ENCODE assay signal across 9 cellular contexts in genomic region chr2:148658807-148659722, GRCh38. TPM values are rescaled to one million over a fixed set of nuclear protein-coding genes. Genes with fewer than 3 reads are reported as not detected.
DNase-seq lines count a peak whose midpoint lies in the region; ATAC-seq, FAIRE-seq and TF ChIP-seq lines count a peak whose summit lies in the region.
"Had no signal": no experiment of that assay in that cellular context is flagged by ENCODE, and none has a peak within 500 bp of the region (broad histone marks: within the 10 kb centered on the region; RNA-seq: fewer than 3 reads in every experiment).

No MANE protein-coding gene starts in this region.

- CTCF ChIA-PET in K562 (lab: Yijun Ruan, JAX; ENCODE audit: low intra/inter-chr PET ratio), result no interaction called here

- H3K9ac ChIP-seq in K562 (ENCODE audit: insufficient read depth in 1 of 2, low read depth in 2 of 2, low read length in 2 of 2), result no peak overlapping the region

- BruUV-seq in K562 (replicated peaks; lab: Mats Ljungman, UMichigan), result no TSS peak

- H3K27me3 Mint-ChIP-seq in IgD-negative memory B cell (no peaks in the 10 kb centered on the region), chondrocyte (ENCODE audit: low read depth) (no peaks in the 10 kb centered on the region)
- no peaks in the 10 kb centered on the region for H3K27me3 Mint-ChIP-seq in stimulated activated naive CD8-positive, alpha-beta T cell treated with anti-CD3 and anti-CD28 coated beads, Interleukin-15, amount 100 ng/mL, for 72 hours

- no peak for FAIRE-seq in K562 (lab: Jason Lieb, UNC)

- H3K9me1 ChIP-seq in K562 (ENCODE audit: control insufficient read depth, insufficient read depth, low read length), result peaks cover 8% of the 10 kb centered on the region

- TF ChIP-seq POLR2A in K562 (conservative IDR thresholded peaks at IDR 0.05), result no peak

- no peaks in the 10 kb centered on the region for H3K36me3 ChIP-seq in K562 (ENCODE audit: control insufficient read depth, insufficient read depth, low read length)

- intact Hi-C loops in K562 (cut with micrococcal nuclease), result no loop called here

- H3K4me1 Mint-ChIP-seq in IgD-negative memory B cell, result peaks cover 45 to 58% (median 53%) of the 10 kb centered on the region in 3 donors
- peaks cover 67% of the 10 kb centered on the region for H3K4me1 Mint-ChIP-seq in stimulated activated naive CD8-positive, alpha-beta T cell treated with anti-CD3 and anti-CD28 coated beads, Interleukin-15, amount 100 ng/mL, for 72 hours
- H3K4me1 Mint-ChIP-seq in chondrocyte (ENCODE audit: low read depth), result peaks cover 41% of the 10 kb centered on the region

- TF ChIP-seq CTCF in K562 (IDR thresholded peaks at IDR 0.05 in 2 of 3, conservative IDR thresholded peaks at IDR 0.05 in 1 of 3; ENCODE audit: insufficient read depth in 2 of 3, low read depth in 1 of 3, low read length in 3 of 3) (no peak), chondrocyte (IDR thresholded peaks at IDR 0.05) (no peak)

- in situ Hi-C loops in K562 (cut with MboI), result loop anchor here (25.0 kb wide), 1 partner anchor 903 kb away; no protein-coding TSS in a partner anchor

- peak; percentile 96 for ATAC-seq in GM18498 (IDR thresholded peaks at IDR 0.05; ENCODE audit: unreplicated experiment)
- ATAC-seq in GM21723 (IDR thresholded peaks at IDR 0.05; ENCODE audit: unreplicated experiment), result peak; percentile 96
- ATAC-seq in K562, result 0 out of 3 replicates have a peak, but pooled peaks have one; percentile 17
- peak; percentile 94 for ATAC-seq in stimulated activated naive CD8-positive, alpha-beta T cell treated with anti-CD3 and anti-CD28 coated beads, Interleukin-15, amount 100 ng/mL, for 72 hours

- no peaks in the 10 kb centered on the region for H3K9me3 ChIP-seq in K562 (replicated peaks; ENCODE audit: control insufficient read depth, insufficient read depth, low read depth, low read length)

- no peak overlapping the region for H3K4me2 ChIP-seq in K562 (ENCODE audit: insufficient read depth, low read length)

- no peak for TF ChIP-seq EP300 in K562 (IDR thresholded peaks at IDR 0.05; ENCODE audit: low read length)

- H3K36me3 Mint-ChIP-seq in IgD-negative memory B cell (no peaks in the 10 kb centered on the region), chondrocyte (ENCODE audit: low read depth) (no peaks in the 10 kb centered on the region)

- WGBS in K562 (ENCODE audit: insufficient coverage, low coverage, missing lambda C conversion rate), result 21% methylated on average over 2 of the region's 2 CpGs

- POLR2A ChIA-PET in K562 (lab: Yijun Ruan, JAX), result interaction anchor here (0.9 to 3.0 kb wide), 3 partner anchors 12 to 78 kb away, joined by 3 to 16 read pairs (median 3); no protein-coding TSS in a partner anchor

- DNase-seq in K562 (ENCODE audit: extremely low read depth in 1 of 4, low spot score in 3 of 4) (no peak), DMS114 treated with DMSO at 0.1 percent for 48 hours (lab: John Stamatoyannopoulos, UW; ENCODE audit: unreplicated experiment) (no peak), chondrocyte (ENCODE audit: low spot score) (no peak), cortex of kidney (lab: John Stamatoyannopoulos, UW) (no peak)
- no peak for DNase-seq in stimulated activated naive CD8-positive, alpha-beta T cell treated with anti-CD3 and anti-CD28 coated beads, Interleukin-15, amount 100 ng/mL, for 72 hours

- H3K4me3 Mint-ChIP-seq in IgD-negative memory B cell (peak overlapping the region in 2 of 4 donors; percentile 65 to 73), chondrocyte (ENCODE audit: unreplicated experiment) (no peak overlapping the region)
- peak overlapping the region; percentile 56 to 57 for H3K4me3 Mint-ChIP-seq in stimulated activated naive CD8-positive, alpha-beta T cell treated with anti-CD3 and anti-CD28 coated beads, Interleukin-15, amount 100 ng/mL, for 72 hours

- no peak overlapping the region for H2AFZ ChIP-seq in K562 (ENCODE audit: low read depth, low read length)

- no peak for TF ChIP-seq RAD21 in K562 (CRISPR knock-in tag; conservative IDR thresholded peaks at IDR 0.05 in 1 of 2, IDR thresholded peaks at IDR 0.05 in 1 of 2)

- no peak overlapping the region for H3K27ac ChIP-seq in K562 (ENCODE audit: extremely low read depth, low read depth, low read length)

- no peaks in the 10 kb centered on the region for H3K9me3 Mint-ChIP-seq in IgD-negative memory B cell
- no peaks in the 10 kb centered on the region for H3K9me3 Mint-ChIP-seq in stimulated activated naive CD8-positive, alpha-beta T cell treated with anti-CD3 and anti-CD28 coated beads, Interleukin-15, amount 100 ng/mL, for 72 hours
- no peaks in the 10 kb centered on the region for H3K9me3 Mint-ChIP-seq in chondrocyte (ENCODE audit: low read depth)

- H3K4me1 ChIP-seq in K562 (replicated peaks in 1 of 2; ENCODE audit: control insufficient read depth in 2 of 2, insufficient read depth in 2 of 2, low read length in 2 of 2), result peaks cover 0 to 10% of the 10 kb centered on the region in 2 experiments; a peak in 3 of 5 replicates

- H4K20me1 ChIP-seq in K562 (replicated peaks; ENCODE audit: control insufficient read depth, insufficient read depth, low read length), result peaks cover 45% of the 10 kb centered on the region

- H3K27ac Mint-ChIP-seq in IgD-negative memory B cell (peak overlapping the region in 2 of 3 donors; percentile 2 to 55), chondrocyte (ENCODE audit: unreplicated experiment) (no peak overlapping the region)
- H3K27ac Mint-ChIP-seq in stimulated activated naive CD8-positive, alpha-beta T cell treated with anti-CD3 and anti-CD28 coated beads, Interleukin-15, amount 100 ng/mL, for 72 hours, result peak overlapping the region in 1 of 2 donors; percentile 78

- H3K4me3 ChIP-seq in K562, result no peak overlapping the region
- H3K4me3 ChIP-seq: lung had no signal

- no peaks in the 10 kb centered on the region for H3K27me3 ChIP-seq in K562 (ENCODE audit: control insufficient read depth in 2 of 2, insufficient read depth in 2 of 2, low read length in 2 of 2)

- peaks cover 87% of the 10 kb centered on the region for H3K79me2 ChIP-seq in K562 (ENCODE audit: control insufficient read depth, insufficient read depth, low read length)

TF ChIP-seq in K562, 482 proteins besides CTCF, POLR2A, EP300 and RAD21 (continues in another document):
- TF ChIP-seq HOMEZ (CRISPR knock-in tag; IDR thresholded peaks at IDR 0.05), result no peak
- TF ChIP-seq BCOR (IDR thresholded peaks at IDR 0.05), result no peak
- TF ChIP-seq ZNF764 (CRISPR knock-in tag; IDR thresholded peaks at IDR 0.05; ENCODE audit: low read depth), result no peak
- no peak for TF ChIP-seq ZBED1 (IDR thresholded peaks at IDR 0.05)
- TF ChIP-seq RBM39 (optimal IDR thresholded peaks at IDR 0.05; ENCODE audit: low read depth, low read length), result no peak
- peak; percentile 76 for TF ChIP-seq JUND (IDR thresholded peaks at IDR 0.05; ENCODE audit: borderline replicate concordance, low read depth, low read length)
- TF ChIP-seq JUND (tag; IDR thresholded peaks at IDR 0.05; ENCODE audit: borderline replicate concordance, low read depth, low read length), result peak; percentile 82
- TF ChIP-seq SMARCA4 (IDR thresholded peaks at IDR 0.05), result peak; percentile 68
- no peak for TF ChIP-seq PML (IDR thresholded peaks at IDR 0.05; ENCODE audit: low read length)
- no peak for TF ChIP-seq RAD51 (IDR thresholded peaks at IDR 0.05; ENCODE audit: borderline replicate concordance, low read depth)
- TF ChIP-seq PPARD (CRISPR knock-in tag; IDR thresholded peaks at IDR 0.05), result no peak
- TF ChIP-seq DMBX1 (CRISPR knock-in tag; IDR thresholded peaks at IDR 0.05; ENCODE audit: borderline replicate concordance), result no peak
- TF ChIP-seq ZBTB43 (CRISPR knock-in tag; IDR thresholded peaks at IDR 0.05), result no peak

RNA-seq across cellular contexts. Expression of gene EPC2, which starts 14.5 kb away (rescaled TPM):
- 2.9 TPM for polyA plus RNA-seq in IgD-negative memory B cell
- total RNA-seq in K562 (2011; cell fraction: chromatin; rRNA removed; ENCODE audit: low replicate concordance), result 29.3 and 103 TPM in 2 replicates
- 17.2 and 20.8 TPM in 2 replicates for total RNA-seq in K562 (2011; cell fraction: nucleolus; rRNA removed)
- 59.7 and 110 TPM in 2 replicates for total RNA-seq in K562 (2011; cell fraction: nucleoplasm; rRNA removed)
- total RNA-seq in K562 (2014; rRNA removed), result 17.2 and 18.0 TPM in 2 replicates
- 30.1 and 37.9 TPM in 2 replicates for total RNA-seq in K562 (2014; rRNA removed; fragmentation: Illumina TruSeq; extraction: Trizol)
- total RNA-seq in K562 (2015; rRNA removed; fragmentation: Illumina TruSeq; extraction: Trizol), result 29.5 and 31.9 TPM in 2 replicates
- total RNA-seq in K562 (2021), result 24.1 and 29.5 TPM in 2 replicates
- 30.7 and 35.8 TPM in 2 replicates for polyA plus RNA-seq in K562 (2011; rRNA removed)
- 11.9 and 22.2 TPM in 2 replicates for polyA plus RNA-seq in K562 (2011; cell fraction: cytosol; rRNA removed)
- 21.3 and 27.9 TPM in 2 replicates for polyA plus RNA-seq in K562 (2011; cell fraction: nucleus; rRNA removed)
- 18.9 and 24.2 TPM in 2 replicates for polyA plus RNA-seq in K562 (2012)
- 28.0 and 29.1 TPM in 2 replicates for polyA plus RNA-seq in K562 (2014; fragmentation: Illumina TruSeq; extraction: Trizol)
- 1 to 10 TPM; 7.0 to 7.6 TPM for polyA plus RNA-seq in K562 (2014; fragmentation: Nextera tagmentation; extraction: Ambion mirVana)
- 17.3 and 20.0 TPM in 2 replicates for polyA plus RNA-seq in K562 (2014; rRNA removed)
- polyA minus RNA-seq in K562 (2011; rRNA and poly(A)+ RNA removed), result 55.8 and 58.9 TPM in 2 replicates
- 12.3 and 15.6 TPM in 2 replicates for polyA minus RNA-seq in K562 (2011; cell fraction: cytosol; rRNA and poly(A)+ RNA removed)
- polyA minus RNA-seq in K562 (2011; cell fraction: nucleus; rRNA and poly(A)+ RNA removed), result 41.3 and 46.5 TPM in 2 replicates
- 23.2 to 29.3 TPM (median 23.8 TPM) in 3 replicates for total RNA-seq in chondrocyte

Comparison
In these comparisons a context has a peak if more than half of its experiments do, and no peak if none do; other contexts are left out.
1. ATAC-seq: peak in every context shown above with its lines; median percentile 96 in GM18498; 96 in GM21723; 94 in stimulated activated naive CD8-positive, alpha-beta T cell treated with anti-CD3 and anti-CD28 coated beads, Interleukin-15, amount 100 ng/mL, for 72 hours; 17 in K562.